ENCODE assay signal across 8 cellular contexts in genomic region chr10:125719173-125720001, GRCh38. TPM values are rescaled to one million over a fixed set of nuclear protein-coding genes. Genes with fewer than 3 reads are reported as not detected.
DNase-seq lines count a peak whose midpoint lies in the region; ATAC-seq, FAIRE-seq and TF ChIP-seq lines count a peak whose summit lies in the region.

EDRF1 (plus strand) TSS chr10:125719709; CDS start chr10:125719808, 99 bp downstream.

- H3K9me3 ChIP-seq in keratinocyte (ENCODE audit: control insufficient read depth, low read depth, low read length) = no peaks in the 10 kb centered on the region

- H3K9ac ChIP-seq in keratinocyte (ENCODE audit: control insufficient read depth, extremely low read depth, insufficient read depth, low read length) = peak within 1 kb of the TSS; percentile 95

- no peaks in the 10 kb centered on the region for H3K27me3 ChIP-seq in keratinocyte (ENCODE audit: control insufficient read depth, extremely low read depth, insufficient read depth, low read length)

- no peaks in the 10 kb centered on the region for H4K20me1 ChIP-seq in keratinocyte (ENCODE audit: control insufficient read depth, extremely low read depth, insufficient read depth, low read length)

- H3K36me3 ChIP-seq in keratinocyte (ENCODE audit: control insufficient read depth in 2 of 2, extremely low read depth in 1 of 2, insufficient read depth in 2 of 2, low read length in 2 of 2) = peaks cover 6 to 11% of the 10 kb centered on the region in 2 experiments

- ATAC-seq in GM19043 (IDR thresholded peaks at IDR 0.05; ENCODE audit: low read depth, unreplicated experiment) (peak; percentile 82), HG03378 (IDR thresholded peaks at IDR 0.05; ENCODE audit: unreplicated experiment) (peak; percentile 93)

- peak within 1 kb of the TSS; percentile 90 for H3K27ac ChIP-seq in keratinocyte (ENCODE audit: control insufficient read depth, insufficient read depth, low read length)

- H3K4me1 ChIP-seq in keratinocyte (ENCODE audit: control insufficient read depth, extremely low read depth, insufficient read depth, low read length) = peaks cover 14% of the 10 kb centered on the region

- dilution Hi-C loops in keratinocyte (cut with MboI; ENCODE audit: extremely low pct_ligation_motif_present, low sequenced_read_pairs) = no loop called here

- no peaks in the 10 kb centered on the region for H3K9me1 ChIP-seq in keratinocyte (ENCODE audit: control insufficient read depth, extremely low read depth, insufficient read depth, low read length)

- peak; percentile 98 for DNase-seq in AG10803 (ENCODE audit: low read depth)
- DNase-seq in NCI-H460 (ENCODE audit: extremely low read depth, low read depth) = peak; percentile 99
- DNase-seq in activated CD4-positive, CD25-positive, alpha-beta regulatory T cell treated with anti-CD3 and anti-CD28 coated beads, Interleukin-2, amount 50 U/mL, for 72 hours = peak; percentile 98
- peak; percentile 88 to 99 for DNase-seq in cerebellar nuclear complex (lab: John Stamatoyannopoulos, UW)
- peak; percentile 77 for DNase-seq in keratinocyte (ENCODE audit: low read depth, low spot score)
- DNase-seq in stimulated activated CD4-positive, alpha-beta T cell treated with anti-CD3 and anti-CD28 coated beads, Interleukin-15, amount 100 ng/mL, for 1 hour (ENCODE audit: low read depth in 1 of 2, low spot score in 1 of 2) = peak; percentile 97 to 98

- peak within 1 kb of the TSS; percentile 93 for H3K4me2 ChIP-seq in keratinocyte (ENCODE audit: control insufficient read depth, extremely low read depth, insufficient read depth, low read depth, low read length)

- peak; percentile 87 for FAIRE-seq in keratinocyte (lab: Jason Lieb, UNC)

- peak within 1 kb of the TSS; percentile 98 for H2AFZ ChIP-seq in keratinocyte (ENCODE audit: control insufficient read depth, low read length)

- H3K4me3 ChIP-seq in AG10803 (ENCODE audit: low read length) (peak within 1 kb of the TSS; percentile 97), keratinocyte (ENCODE audit: control insufficient read depth in 2 of 3, extremely low read depth in 1 of 3, insufficient read depth in 2 of 3, low read depth in 1 of 3, low read length in 3 of 3) (peak within 1 kb of the TSS; percentile 74 to 99 (median 98))

- H3K79me2 ChIP-seq in keratinocyte (ENCODE audit: control insufficient read depth, insufficient read depth, low read length) = peaks cover 28% of the 10 kb centered on the region

- TF ChIP-seq CTCF in AG10803 (conservative IDR thresholded peaks at IDR 0.05; ENCODE audit: low read length) (no peak), keratinocyte (optimal IDR thresholded peaks at IDR 0.05 in 1 of 3, IDR thresholded peaks at IDR 0.05 in 1 of 3, conservative IDR thresholded peaks at IDR 0.05 in 1 of 3; ENCODE audit: extremely low read depth in 1 of 3, insufficient read depth in 2 of 3, low read length in 3 of 3) (no peak)

RNA-seq across cellular contexts. Expression of gene EDRF1, which starts in this region (rescaled TPM):
- total RNA-seq in NCI-H460 (2014; rRNA removed; shearing (Covaris generic)) = 21.8 and 24.9 TPM in 2 replicates
- 55.3 and 95.1 TPM in 2 replicates for polyA plus RNA-seq in NCI-H460 (2014; cell fraction: nucleus; rRNA removed)
- 12.4 to 20.4 TPM (median 13.8 TPM) in 3 replicates for polyA plus RNA-seq in keratinocyte
- polyA plus RNA-seq in keratinocyte (2011; ENCODE audit: low read depth) = 4.6 TPM
- polyA plus RNA-seq in keratinocyte (2011; cell fraction: cytosol; rRNA removed) = 4.9 and 10.6 TPM in 2 replicates
- 33.8 and 45.1 TPM in 2 replicates for polyA plus RNA-seq in keratinocyte (2011; cell fraction: nucleus; rRNA removed)
- 7.9 and 8.4 TPM in 2 replicates for polyA plus RNA-seq in keratinocyte (2012; ENCODE audit: low replicate concordance)
- polyA minus RNA-seq in keratinocyte = 3.4 to 19.1 TPM (median 16.3 TPM) in 3 replicates
- polyA minus RNA-seq in keratinocyte (2011; cell fraction: cytosol; rRNA and poly(A)+ RNA removed) = 5.8 TPM
- polyA minus RNA-seq in keratinocyte (2011; cell fraction: nucleus; rRNA and poly(A)+ RNA removed) = 15.7 and 29.1 TPM in 2 replicates

Comparison
In these comparisons a context has a peak if more than half of its experiments do, and no peak if none do; other contexts are left out.
1. Peak in every context shown above with its lines: DNase-seq, ATAC-seq, H3K4me3 ChIP-seq and H3K27ac ChIP-seq.